1 cellular context compared by ENCODE assay signal in genomic region chr9:76298497-76299144, GRCh38.
TF ChIP-seq lines count a peak whose summit lies in the region.

No MANE protein-coding gene starts in this region.

TF ChIP-seq in GM23338, 12 proteins besides CTCF, POLR2A, EP300 and RAD21 (continued from another document):
- TF ChIP-seq ZNF462 (CRISPR knock-in tag; IDR thresholded peaks at IDR 0.05), result no peak
- TF ChIP-seq ETS1 (IDR thresholded peaks at IDR 0.05), result no peak
- no peak for TF ChIP-seq STAT1 (IDR thresholded peaks at IDR 0.05; ENCODE audit: unreplicated experiment)
- no peak for TF ChIP-seq CREB1 (CRISPR knock-in tag; IDR thresholded peaks at IDR 0.05; ENCODE audit: low read depth)
- TF ChIP-seq ZNF331 (CRISPR knock-in tag; IDR thresholded peaks at IDR 0.05; ENCODE audit: low read depth), result no peak
- TF ChIP-seq, protein P1, sequence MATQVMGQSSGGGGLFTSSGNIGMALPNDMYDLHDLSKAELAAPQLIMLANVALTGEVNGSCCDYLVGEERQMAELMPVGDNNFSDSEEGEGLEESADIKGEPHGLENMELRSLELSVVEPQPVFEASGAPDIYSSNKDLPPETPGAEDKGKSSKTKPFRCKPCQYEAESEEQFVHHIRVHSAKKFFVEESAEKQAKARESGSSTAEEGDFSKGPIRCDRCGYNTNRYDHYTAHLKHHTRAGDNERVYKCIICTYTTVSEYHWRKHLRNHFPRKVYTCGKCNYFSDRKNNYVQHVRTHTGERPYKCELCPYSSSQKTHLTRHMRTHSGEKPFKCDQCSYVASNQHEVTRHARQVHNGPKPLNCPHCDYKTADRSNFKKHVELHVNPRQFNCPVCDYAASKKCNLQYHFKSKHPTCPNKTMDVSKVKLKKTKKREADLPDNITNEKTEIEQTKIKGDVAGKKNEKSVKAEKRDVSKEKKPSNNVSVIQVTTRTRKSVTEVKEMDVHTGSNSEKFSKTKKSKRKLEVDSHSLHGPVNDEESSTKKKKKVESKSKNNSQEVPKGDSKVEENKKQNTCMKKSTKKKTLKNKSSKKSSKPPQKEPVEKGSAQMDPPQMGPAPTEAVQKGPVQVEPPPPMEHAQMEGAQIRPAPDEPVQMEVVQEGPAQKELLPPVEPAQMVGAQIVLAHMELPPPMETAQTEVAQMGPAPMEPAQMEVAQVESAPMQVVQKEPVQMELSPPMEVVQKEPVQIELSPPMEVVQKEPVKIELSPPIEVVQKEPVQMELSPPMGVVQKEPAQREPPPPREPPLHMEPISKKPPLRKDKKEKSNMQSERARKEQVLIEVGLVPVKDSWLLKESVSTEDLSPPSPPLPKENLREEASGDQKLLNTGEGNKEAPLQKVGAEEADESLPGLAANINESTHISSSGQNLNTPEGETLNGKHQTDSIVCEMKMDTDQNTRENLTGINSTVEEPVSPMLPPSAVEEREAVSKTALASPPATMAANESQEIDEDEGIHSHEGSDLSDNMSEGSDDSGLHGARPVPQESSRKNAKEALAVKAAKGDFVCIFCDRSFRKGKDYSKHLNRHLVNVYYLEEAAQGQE (IDR thresholded peaks at IDR 0.05; ENCODE audit: unreplicated experiment), result no peak
- TF ChIP-seq POLR2AphosphoS5 (IDR thresholded peaks at IDR 0.05; ENCODE audit: low read depth), result no peak
- TF ChIP-seq ZNF114 (CRISPR knock-in tag; IDR thresholded peaks at IDR 0.05), result no peak
